ENCODE assay signal across 8 cellular contexts in genomic region chr10:29998142-29998808, GRCh38.
DNase-seq lines count a peak whose midpoint lies in the region; ATAC-seq and TF ChIP-seq lines count a peak whose summit lies in the region.

No MANE protein-coding gene starts in this region.

- peaks cover 3% of the 10 kb centered on the region for H3K4me1 Mint-ChIP-seq in activated naive CD8-positive, alpha-beta T cell treated with anti-CD3 and anti-CD28 coated beads, Interleukin-2, amount 50 U/mL, for 24 hours

- no peaks in the 10 kb centered on the region for H3F3A ChIP-seq in Loucy (ENCODE audit: low read depth)

- H3K27me3 Mint-ChIP-seq in activated naive CD8-positive, alpha-beta T cell treated with anti-CD3 and anti-CD28 coated beads, Interleukin-2, amount 50 U/mL, for 24 hours = peaks cover 51% of the 10 kb centered on the region

- H3K4me3 ChIP-seq in Loucy (ENCODE audit: low read length, poor library complexity, severe bottlenecking) = no peak overlapping the region

- no peak overlapping the region for H3K4me2 ChIP-seq in Loucy (ENCODE audit: low read depth, low read length, poor library complexity, severe bottlenecking)

- ATAC-seq in GM21723 (IDR thresholded peaks at IDR 0.05; ENCODE audit: unreplicated experiment) (peak; percentile 86), left cardiac atrium (peak in 1 of 2 donors; percentile 56)
- ATAC-seq in activated naive CD8-positive, alpha-beta T cell treated with anti-CD3 and anti-CD28 coated beads, Interleukin-2, amount 50 U/mL, for 24 hours = peak; percentile 74

- H3K9me2 ChIP-seq in Loucy (replicated peaks; ENCODE audit: low read depth, low read length) = no peaks in the 10 kb centered on the region

- no peaks in the 10 kb centered on the region for H3K36me3 Mint-ChIP-seq in activated naive CD8-positive, alpha-beta T cell treated with anti-CD3 and anti-CD28 coated beads, Interleukin-2, amount 50 U/mL, for 24 hours (ENCODE audit: low read depth)

- no peaks in the 10 kb centered on the region for H3K79me2 ChIP-seq in Loucy (ENCODE audit: insufficient read depth, low read length)

- H3K9ac ChIP-seq in Loucy (ENCODE audit: low read depth, low read length, poor library complexity, severe bottlenecking) = no peak overlapping the region

- intact Hi-C loops in left cardiac atrium (cut with DNase I) = loop anchor here (1.0 to 5.0 kb wide), 2 partner anchors 243 to 249 kb away; no protein-coding TSS in a partner anchor

- no peaks in the 10 kb centered on the region for H4K20me1 ChIP-seq in Loucy (ENCODE audit: insufficient read depth, low read length, poor library complexity, severe bottlenecking)

- no peaks in the 10 kb centered on the region for H3K9me3 ChIP-seq in Loucy (ENCODE audit: insufficient read depth, low read depth, low read length)

- DNase-seq in EH (ENCODE audit: low read depth) (peak; percentile 81), T follicular helper cell (ENCODE audit: low read depth) (peak; percentile 61), left cardiac atrium (peak; percentile 78), retina (peak; percentile 71), cerebellar nuclear complex (lab: John Stamatoyannopoulos, UW) (no peak)
- peak; percentile 76 for DNase-seq in activated naive CD8-positive, alpha-beta T cell treated with anti-CD3 and anti-CD28 coated beads, Interleukin-2, amount 50 U/mL, for 24 hours

- no peaks in the 10 kb centered on the region for H3K27me3 ChIP-seq in Loucy (ENCODE audit: insufficient read depth, low read length, poor library complexity, severe bottlenecking)

- H3K4me3 Mint-ChIP-seq in activated naive CD8-positive, alpha-beta T cell treated with anti-CD3 and anti-CD28 coated beads, Interleukin-2, amount 50 U/mL, for 24 hours = no peak overlapping the region

- peak; percentile 100 for TF ChIP-seq CTCF in Loucy (conservative IDR thresholded peaks at IDR 0.05; ENCODE audit: low read length)

- no peaks in the 10 kb centered on the region for H3K36me3 ChIP-seq in Loucy (ENCODE audit: insufficient read depth, low read length)

- no peak overlapping the region for H2AFZ ChIP-seq in Loucy (ENCODE audit: low read length)

- peaks cover 16% of the 10 kb centered on the region for H3K4me1 ChIP-seq in Loucy (ENCODE audit: insufficient read depth, low read length, poor library complexity, severe bottlenecking)

- H3K27ac Mint-ChIP-seq in activated naive CD8-positive, alpha-beta T cell treated with anti-CD3 and anti-CD28 coated beads, Interleukin-2, amount 50 U/mL, for 24 hours = no peak overlapping the region

- no peaks in the 10 kb centered on the region for H3K9me3 Mint-ChIP-seq in activated naive CD8-positive, alpha-beta T cell treated with anti-CD3 and anti-CD28 coated beads, Interleukin-2, amount 50 U/mL, for 24 hours

Comparison
In these comparisons a context has a peak if more than half of its experiments do, and no peak if none do; other contexts are left out.
1. DNase-seq: peak in EH (single experiment), T follicular helper cell (single experiment), activated naive CD8-positive, alpha-beta T cell treated with anti-CD3 and anti-CD28 coated beads, Interleukin-2, amount 50 U/mL, for 24 hours (single experiment), left cardiac atrium (single experiment) and retina (single experiment); none in cerebellar nuclear complex (0 of 2).